ENCODE assay signal across 1 cellular context in the genomic region with DNA sequence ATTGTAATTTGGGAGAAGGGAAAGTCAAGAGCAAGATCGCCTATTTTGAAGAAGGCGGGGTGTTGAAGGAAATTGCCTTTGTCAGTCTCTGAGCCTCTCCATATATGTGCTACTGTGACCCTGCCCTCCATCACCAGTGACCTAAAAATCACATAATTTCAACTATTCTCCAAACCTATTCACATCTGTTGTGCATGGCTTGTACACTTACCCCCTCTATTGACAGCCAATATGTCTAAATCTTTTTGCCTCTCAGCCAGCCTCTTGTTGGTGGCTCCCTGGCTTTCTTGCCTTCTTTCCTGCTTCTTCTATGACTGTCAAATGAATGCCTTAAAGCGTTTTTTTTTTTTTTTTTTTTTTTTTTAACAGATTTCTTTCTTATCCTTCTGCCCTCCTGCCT.
TF ChIP-seq lines count a peak whose summit lies in the region.

No MANE protein-coding gene starts in this region.

TF ChIP-seq in SK-N-SH treated with all-trans-retinoic acid at 6 μM for 48 hours, 23 proteins besides CTCF, POLR2A, EP300 and RAD21 (continued from another document):
- TF ChIP-seq, protein P1, sequence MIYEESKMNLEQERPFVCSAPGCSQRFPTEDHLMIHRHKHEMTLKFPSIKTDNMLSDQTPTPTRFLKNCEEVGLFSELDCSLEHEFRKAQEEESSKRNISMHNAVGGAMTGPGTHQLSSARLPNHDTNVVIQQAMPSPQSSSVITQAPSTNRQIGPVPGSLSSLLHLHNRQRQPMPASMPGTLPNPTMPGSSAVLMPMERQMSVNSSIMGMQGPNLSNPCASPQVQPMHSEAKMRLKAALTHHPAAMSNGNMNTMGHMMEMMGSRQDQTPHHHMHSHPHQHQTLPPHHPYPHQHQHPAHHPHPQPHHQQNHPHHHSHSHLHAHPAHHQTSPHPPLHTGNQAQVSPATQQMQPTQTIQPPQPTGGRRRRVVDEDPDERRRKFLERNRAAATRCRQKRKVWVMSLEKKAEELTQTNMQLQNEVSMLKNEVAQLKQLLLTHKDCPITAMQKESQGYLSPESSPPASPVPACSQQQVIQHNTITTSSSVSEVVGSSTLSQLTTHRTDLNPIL (CRISPR knock-in tag; IDR thresholded peaks at IDR 0.05; ENCODE audit: low read depth) = no peak
- TF ChIP-seq TCF4 (CRISPR knock-in tag; IDR thresholded peaks at IDR 0.05; ENCODE audit: borderline replicate concordance) (no peak), ZNF565 (CRISPR knock-in tag; conservative IDR thresholded peaks at IDR 0.05; ENCODE audit: low read depth) (no peak)
- TF ChIP-seq, protein P2, sequence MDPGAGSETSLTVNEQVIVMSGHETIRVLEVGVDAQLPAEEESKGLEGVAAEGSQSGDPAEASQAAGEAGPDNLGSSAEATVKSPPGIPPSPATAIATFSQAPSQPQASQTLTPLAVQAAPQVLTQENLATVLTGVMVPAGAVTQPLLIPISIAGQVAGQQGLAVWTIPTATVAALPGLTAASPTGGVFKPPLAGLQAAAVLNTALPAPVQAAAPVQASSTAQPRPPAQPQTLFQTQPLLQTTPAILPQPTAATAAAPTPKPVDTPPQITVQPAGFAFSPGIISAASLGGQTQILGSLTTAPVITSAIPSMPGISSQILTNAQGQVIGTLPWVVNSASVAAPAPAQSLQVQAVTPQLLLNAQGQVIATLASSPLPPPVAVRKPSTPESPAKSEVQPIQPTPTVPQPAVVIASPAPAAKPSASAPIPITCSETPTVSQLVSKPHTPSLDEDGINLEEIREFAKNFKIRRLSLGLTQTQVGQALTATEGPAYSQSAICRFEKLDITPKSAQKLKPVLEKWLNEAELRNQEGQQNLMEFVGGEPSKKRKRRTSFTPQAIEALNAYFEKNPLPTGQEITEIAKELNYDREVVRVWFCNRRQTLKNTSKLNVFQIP (CRISPR knock-in tag; IDR thresholded peaks at IDR 0.05; ENCODE audit: borderline replicate concordance, low read depth) = no peak
TF ChIP-seq in SK-N-SH treated with all-trans-retinoic acid at 6 μM for 48 hours: peak in this region for 0.
